18 cellular contexts compared by ENCODE assay signal in genomic region chr1:66450847-66451246, GRCh38.
DNase-seq lines count a peak whose midpoint lies in the region; ATAC-seq, FAIRE-seq and TF ChIP-seq lines count a peak whose summit lies in the region.
"Had no signal": no experiment of that assay in that cellular context is flagged by ENCODE, and none has a peak within 500 bp of the region (broad histone marks: within the 10 kb centered on the region; RNA-seq: fewer than 3 reads in every experiment).

No MANE protein-coding gene starts in this region.

- DNase-seq in HFFc6: no peak
- no peak for DNase-seq in tibial artery
- no peak for DNase-seq in UCSD-AML1 (lab: John Stamatoyannopoulos, UW; ENCODE audit: unreplicated experiment)
- DNase-seq in activated CD4-positive, alpha-beta T cell treated with anti-CD3 and anti-CD28 coated beads for 36 hours: no peak
- DNase-seq in HepG2 (ENCODE audit: low spot score): no peak
- DNase-seq: Caco-2; CD4-positive, CD25-positive, alpha-beta regulatory T cell; GOT3; NCI-H1048; NCI-H146; NCI-H510A treated with DMSO at 0.1 percent for 48 hours; PC-3 had no signal

- H3K27ac Mint-ChIP-seq in HFFc6: peak overlapping the region; percentile 73; the same call in 1 of the 2 replicates
- H3K27ac Mint-ChIP-seq in activated CD4-positive, alpha-beta T cell treated with anti-CD3 and anti-CD28 coated beads for 36 hours: no peak overlapping the region
- H3K27ac Mint-ChIP-seq: B cell; CD4-positive, CD25-positive, alpha-beta regulatory T cell had no signal

- H3K4me1 Mint-ChIP-seq in HFFc6 (ENCODE audit: low read depth): peaks cover 58% of the 10 kb centered on the region
- peaks cover 8% of the 10 kb centered on the region for H3K4me1 Mint-ChIP-seq in activated CD4-positive, alpha-beta T cell treated with anti-CD3 and anti-CD28 coated beads for 36 hours

- BruUV-seq in HepG2 (replicated peaks; lab: Mats Ljungman, UMichigan): no TSS peak

- H3K27ac ChIP-seq in muscle layer of colon (ENCODE audit: low read depth, low read length) (peak overlapping the region; percentile 12), tibial artery (peak overlapping the region; percentile 74 to 77), HepG2 (ENCODE audit: extremely low read length, insufficient read depth, low read length) (no peak overlapping the region)
- H3K27ac ChIP-seq: KMS-11, RWPE1, SJSA1 had no signal

- H3K27me3 ChIP-seq in muscle layer of colon (ENCODE audit: control insufficient read depth in 1 of 2, insufficient read depth in 2 of 2, low read length in 2 of 2) (no peaks in the 10 kb centered on the region), tibial artery (no peaks in the 10 kb centered on the region), HepG2 (ENCODE audit: control insufficient read depth in 1 of 2, insufficient read depth in 2 of 2, low read length in 2 of 2) (no peaks in the 10 kb centered on the region)
- H3K27me3 ChIP-seq: SJSA1 had no signal

- in situ Hi-C loops in HepG2 (cut with HindIII; ENCODE audit: extremely low pct_ligation_motif_present, low pct_unique_long_range_greater_than_20kb): loop anchor here (25.0 kb wide), 1 partner anchor 489 kb away; no protein-coding TSS in a partner anchor

- intact Hi-C loops in tibial artery (cut with DNase I; ENCODE audit: low total_unique reads) (loop anchor here (5.0 kb wide), 1 partner anchor 494 kb away; no protein-coding TSS in a partner anchor), HepG2 (cut with micrococcal nuclease; ENCODE audit: unreplicated experiment) (no loop called here)
- intact Hi-C loops in activated CD4-positive, alpha-beta T cell treated with anti-CD3 and anti-CD28 coated beads for 36 hours (cut with DNase I, micrococcal nuclease): no loop called here

- no peak for FAIRE-seq in HepG2 (lab: Jason Lieb, UNC)

- H4K20me1 ChIP-seq in HepG2 (ENCODE audit: insufficient read depth, low read length): no peaks in the 10 kb centered on the region

- H3K36me3 ChIP-seq in muscle layer of colon (ENCODE audit: insufficient read depth, low read length) (no peaks in the 10 kb centered on the region), tibial artery (no peaks in the 10 kb centered on the region), HepG2 (replicated peaks in 1 of 2; ENCODE audit: control insufficient read depth in 1 of 2, insufficient read depth in 2 of 2, low read length in 2 of 2) (no peaks in the 10 kb centered on the region)
- H3K36me3 ChIP-seq: SJSA1 had no signal

- no peaks in the 10 kb centered on the region; the same call in 1 of the 2 replicates for H3K27me3 Mint-ChIP-seq in HFFc6 (ENCODE audit: insufficient read depth)
- peaks cover 7% of the 10 kb centered on the region for H3K27me3 Mint-ChIP-seq in activated CD4-positive, alpha-beta T cell treated with anti-CD3 and anti-CD28 coated beads for 36 hours
- H3K27me3 Mint-ChIP-seq: B cell had no signal

- CTCF ChIA-PET in activated CD4-positive, alpha-beta T cell treated with anti-CD3 and anti-CD28 coated beads for 36 hours (lab: Charles Lee): interaction anchor here (0.6 to 3.0 kb wide), 9 partner anchors 14 to 419 kb away, joined by 3 to 28 read pairs (median 3); no protein-coding TSS in a partner anchor
- CTCF ChIA-PET in HepG2 (lab: Yijun Ruan, JAX; ENCODE audit: low intra/inter-chr PET ratio, low total read pairs): no interaction called here

- H3K9ac ChIP-seq in muscle layer of colon (ENCODE audit: low read length): no peak overlapping the region
- H3K9ac ChIP-seq in HepG2 (ENCODE audit: insufficient read depth, low read depth, low read length): no peak overlapping the region
- H3K9ac ChIP-seq: KMS-11 had no signal

- WGBS in HepG2 (ENCODE audit: low lambda C conversion rate): 56% methylated on average over 1 of the region's 1 CpG

- TF ChIP-seq EP300 in HepG2 (IDR thresholded peaks at IDR 0.05; ENCODE audit: low read depth in 2 of 2, low read length in 2 of 2) (no peak), HepG2 (CRISPR knock-in tag; IDR thresholded peaks at IDR 0.05; ENCODE audit: borderline replicate concordance) (no peak)

- ATAC-seq in SK-N-SH treated with all-trans-retinoic acid at 6 μM for 48 hours: no peak
- ATAC-seq in activated CD4-positive, alpha-beta T cell treated with anti-CD3 and anti-CD28 coated beads for 36 hours: no peak
- ATAC-seq in HepG2: no peak
- ATAC-seq: PC-3 had no signal

- no peak for TF ChIP-seq RAD21 in HepG2 (CRISPR knock-in tag; IDR thresholded peaks at IDR 0.05)

- no peaks in the 10 kb centered on the region for H3K9me3 ChIP-seq in muscle layer of colon (ENCODE audit: low read length)
- no peaks in the 10 kb centered on the region for H3K9me3 ChIP-seq in tibial artery
- no peaks in the 10 kb centered on the region for H3K9me3 ChIP-seq in HepG2 (ENCODE audit: low read length)
- H3K9me3 ChIP-seq: Caco-2, SJSA1 had no signal

- no peak overlapping the region for H3K4me3 Mint-ChIP-seq in HFFc6
- no peak overlapping the region for H3K4me3 Mint-ChIP-seq in activated CD4-positive, alpha-beta T cell treated with anti-CD3 and anti-CD28 coated beads for 36 hours
- H3K4me3 Mint-ChIP-seq: B cell; CD4-positive, CD25-positive, alpha-beta regulatory T cell had no signal

- no peaks in the 10 kb centered on the region for H3K79me2 ChIP-seq in HepG2 (ENCODE audit: insufficient read depth, low read length)

- TF ChIP-seq CTCF in HFFc6 (IDR thresholded peaks at IDR 0.05) (no peak), tibial artery (IDR thresholded peaks at IDR 0.05) (no peak), HepG2 (CRISPR knock-in tag; IDR thresholded peaks at IDR 0.05) (no peak)

- H3K4me1 ChIP-seq in muscle layer of colon (ENCODE audit: insufficient read depth, low read length) (peaks cover 22% of the 10 kb centered on the region), tibial artery (peaks cover 0 to 43% (median 15%) of the 10 kb centered on the region in 4 donors), HepG2 (ENCODE audit: insufficient read depth, low read length) (no peaks in the 10 kb centered on the region)
- H3K4me1 ChIP-seq: Caco-2 had no signal

- H3K9me3 Mint-ChIP-seq in HFFc6: no peaks in the 10 kb centered on the region
- H3K9me3 Mint-ChIP-seq in activated CD4-positive, alpha-beta T cell treated with anti-CD3 and anti-CD28 coated beads for 36 hours (ENCODE audit: low read depth): no peaks in the 10 kb centered on the region

- no peak overlapping the region for H3K4me2 ChIP-seq in HepG2 (ENCODE audit: low read depth, low read length)
- H3K4me2 ChIP-seq: KMS-11 had no signal

- no peak for TF ChIP-seq POLR2A in HepG2 (IDR thresholded peaks at IDR 0.05; ENCODE audit: insufficient read depth in 1 of 2, low read depth in 2 of 2, low read length in 2 of 2)

- H3K4me3 ChIP-seq in muscle layer of colon (ENCODE audit: low read depth in 1 of 2, low read length in 2 of 2) (no peak overlapping the region), tibial artery (no peak overlapping the region), HepG2 (replicated peaks in 1 of 3; ENCODE audit: insufficient read depth in 1 of 3, low read depth in 2 of 3, low read length in 3 of 3) (no peak overlapping the region)
- H3K4me3 ChIP-seq: SJSA1 had no signal

- H3K36me3 Mint-ChIP-seq in HFFc6 (ENCODE audit: low read depth): no peaks in the 10 kb centered on the region
- no peaks in the 10 kb centered on the region for H3K36me3 Mint-ChIP-seq in activated CD4-positive, alpha-beta T cell treated with anti-CD3 and anti-CD28 coated beads for 36 hours (ENCODE audit: low read depth)
- H3K36me3 Mint-ChIP-seq: CD4-positive, CD25-positive, alpha-beta regulatory T cell had no signal

- H2AFZ ChIP-seq in HepG2 (ENCODE audit: low read length): no peak overlapping the region

- POLR2A ChIA-PET in activated CD4-positive, alpha-beta T cell treated with anti-CD3 and anti-CD28 coated beads for 36 hours (lab: Charles Lee): no interaction called here
- POLR2A ChIA-PET in HepG2 (lab: Yijun Ruan, JAX): no interaction called here

TF ChIP-seq in SK-N-SH treated with all-trans-retinoic acid at 6 μM for 48 hours, 23 proteins besides CTCF, POLR2A, EP300 and RAD21 (continues in another document):
- TF ChIP-seq ZNF8 (CRISPR knock-in tag; IDR thresholded peaks at IDR 0.05): no peak; the same call in 1 of the 2 replicates
- TF ChIP-seq ARNTL (CRISPR knock-in tag; IDR thresholded peaks at IDR 0.05; ENCODE audit: borderline replicate concordance, low read depth): no peak
- no peak for TF ChIP-seq GLIS3 (CRISPR knock-in tag; IDR thresholded peaks at IDR 0.05)
- TF ChIP-seq ZFP30 (CRISPR knock-in tag; IDR thresholded peaks at IDR 0.05): no peak
- TF ChIP-seq CSDC2 (CRISPR knock-in tag; IDR thresholded peaks at IDR 0.05): peak; percentile 24; the same call in 1 of the 2 replicates
- no peak for TF ChIP-seq ZNF565 (CRISPR knock-in tag; conservative IDR thresholded peaks at IDR 0.05; ENCODE audit: low read depth)
- TF ChIP-seq BACH2 (CRISPR knock-in tag; IDR thresholded peaks at IDR 0.05; ENCODE audit: borderline replicate concordance): no peak
- TF ChIP-seq ISL1 (CRISPR knock-in tag; IDR thresholded peaks at IDR 0.05): peak; percentile 92
- TF ChIP-seq ESRRG (CRISPR knock-in tag; IDR thresholded peaks at IDR 0.05): no peak

TF ChIP-seq in HepG2, 621 proteins besides CTCF, POLR2A, EP300 and RAD21:
- TF ChIP-seq SRY (CRISPR knock-in tag; IDR thresholded peaks at IDR 0.05) (no peak), ZNF644 (CRISPR knock-in tag; IDR thresholded peaks at IDR 0.05; ENCODE audit: low read depth) (no peak), ZNF207 (IDR thresholded peaks at IDR 0.05; ENCODE audit: borderline replicate concordance) (no peak), HMGA1 (CRISPR knock-in tag; conservative IDR thresholded peaks at IDR 0.05) (no peak), KDM2A (CRISPR knock-in tag; IDR thresholded peaks at IDR 0.05; ENCODE audit: borderline replicate concordance, low read depth) (no peak), ZNF713 (CRISPR knock-in tag; IDR thresholded peaks at IDR 0.05) (no peak), GZF1 (CRISPR knock-in tag; IDR thresholded peaks at IDR 0.05) (no peak), ZNF850 (CRISPR knock-in tag; conservative IDR thresholded peaks at IDR 0.05) (no peak), SMAD3 (CRISPR knock-in tag; IDR thresholded peaks at IDR 0.05) (no peak), MTF1 (CRISPR knock-in tag; IDR thresholded peaks at IDR 0.05) (no peak), ZFP41 (CRISPR knock-in tag; IDR thresholded peaks at IDR 0.05; ENCODE audit: borderline replicate concordance) (no peak), ZNF550 (CRISPR knock-in tag; IDR thresholded peaks at IDR 0.05; ENCODE audit: borderline replicate concordance) (no peak)
